Comparison of ENCODE assay signal across 28 cellular contexts in the genomic region with DNA sequence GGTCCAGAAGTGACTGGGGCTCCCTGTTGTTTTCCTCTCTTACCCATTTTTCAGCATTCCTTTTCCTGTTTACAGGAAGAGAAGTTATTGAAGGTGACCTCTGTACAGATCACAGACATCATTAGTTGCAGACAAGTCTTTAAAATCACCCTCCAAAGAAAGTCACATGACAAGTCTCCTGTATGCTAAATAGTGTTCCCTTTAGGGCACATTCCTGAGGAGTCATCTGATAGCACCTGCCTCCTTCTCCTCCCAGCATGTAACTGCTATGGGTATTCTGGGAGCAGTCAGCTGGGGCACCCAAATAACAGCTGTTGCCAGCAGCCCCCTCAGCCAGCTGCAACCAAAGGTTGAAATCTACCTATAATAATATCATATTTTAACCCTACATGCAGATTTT.
A peak's percentile ranks its signal among the peaks of the same experiment; 100 is the strongest.
DNase-seq lines count a peak whose midpoint lies in the region; ATAC-seq and TF ChIP-seq lines count a peak whose summit lies in the region.
"Had no signal": no experiment of that assay in that cellular context is flagged by ENCODE, and none has a peak within 500 bp of the region (broad histone marks: within the 10 kb centered on the region; RNA-seq: fewer than 3 reads in every experiment).

No MANE protein-coding gene starts in this region.

- TF ChIP-seq CTCF in left ventricle myocardium inferior (IDR thresholded peaks at IDR 0.05; ENCODE audit: borderline replicate concordance) (no peak), WTC11 (IDR thresholded peaks at IDR 0.05) (no peak)

- peaks cover 11% of the 10 kb centered on the region for H3K36me3 Mint-ChIP-seq in WTC11
- H3K36me3 Mint-ChIP-seq in naive thymus-derived CD4-positive, alpha-beta T cell, result no peaks in the 10 kb centered on the region
- H3K36me3 Mint-ChIP-seq: CD14-positive monocyte; CD8-positive, alpha-beta memory T cell; IgD-negative memory B cell had no signal

- no peak overlapping the region for H3K27ac ChIP-seq in left ventricle myocardium inferior (replicated peaks)
- H3K27ac ChIP-seq in naive thymus-derived CD4-positive, alpha-beta T cell (ENCODE audit: low read depth, low read length), result no peak overlapping the region
- H3K27ac ChIP-seq: 22Rv1, HL-60 had no signal

- CTCF ChIA-PET in WTC11 (lab: Charles Lee), result no interaction called here
- CTCF ChIA-PET in naive thymus-derived CD4-positive, alpha-beta T cell (lab: Charles Lee), result no interaction called here

- ATAC-seq in Right ventricle myocardium superior (ENCODE audit: poor library complexity) (peak; percentile 34), WTC11 (peak; percentile 95), HG02642 (IDR thresholded peaks at IDR 0.05; ENCODE audit: poor library complexity, unreplicated experiment) (no peak)
- ATAC-seq in naive thymus-derived CD4-positive, alpha-beta T cell, result no peak
- ATAC-seq in stimulated activated naive CD8-positive, alpha-beta T cell treated with anti-CD3 and anti-CD28 coated beads, Interleukin-15, Interleukin-2, amounts not matched to agents 100 U/mL and 50 U/mL, for 24 hours, result no peak
- ATAC-seq: PC-3 had no signal

- H3K27me3 ChIP-seq in left ventricle myocardium inferior (ENCODE audit: low read depth), result no peaks in the 10 kb centered on the region
- no peaks in the 10 kb centered on the region for H3K27me3 ChIP-seq in naive thymus-derived CD4-positive, alpha-beta T cell (ENCODE audit: control insufficient read depth in 2 of 2, insufficient read depth in 2 of 2, low read length in 2 of 2)
- H3K27me3 ChIP-seq: BE2C had no signal

- no peak for DNase-seq in Right ventricle myocardium superior
- DNase-seq in left ventricle myocardium inferior, result no peak
- DNase-seq in WTC11 (ENCODE audit: low spot score), result no peak
- peak; percentile 38 for DNase-seq in iPS-NIHi7 (ENCODE audit: extremely low spot score)
- peak; percentile 44 for DNase-seq in renal cortical epithelial cell (ENCODE audit: low read depth)
- no peak for DNase-seq in naive thymus-derived CD4-positive, alpha-beta T cell
- DNase-seq in stimulated activated naive CD8-positive, alpha-beta T cell treated with anti-CD3 and anti-CD28 coated beads, Interleukin-15, Interleukin-2, amounts not matched to agents 100 U/mL and 50 U/mL, for 24 hours, result no peak
- DNase-seq: ACHN; BE2C; CD8-positive, alpha-beta memory T cell; DMS 273 treated with DMSO at 0.1 percent for 48 hours; DMS79; EL; GF-D8; H7; Karpas-422; NCI-H1105; NCI-H1436 treated with DMSO at 0.1 percent for 48 hours; NCI-H187 treated with DMSO at 0.1 percent for 48 hours; NCI-H2107; NCI-H524; NCI-H774; PC-3 had no signal

- H3K36me3 ChIP-seq in left ventricle myocardium inferior, result no peaks in the 10 kb centered on the region
- no peaks in the 10 kb centered on the region for H3K36me3 ChIP-seq in naive thymus-derived CD4-positive, alpha-beta T cell (ENCODE audit: control insufficient read depth in 2 of 3, insufficient read depth in 3 of 3, low read length in 3 of 3)
- H3K36me3 ChIP-seq: BE2C had no signal

- 0 out of 2 replicates have a peak, but pooled peaks cover 2% of the 10 kb centered on the region for H3K27me3 Mint-ChIP-seq in WTC11 (ENCODE audit: low read depth)
- peaks cover 0 to 10% (median 0%) of the 10 kb centered on the region in 5 donors for H3K27me3 Mint-ChIP-seq in naive thymus-derived CD4-positive, alpha-beta T cell
- H3K27me3 Mint-ChIP-seq: IgD-negative memory B cell had no signal

- peaks cover 43% of the 10 kb centered on the region for H3K9me3 Mint-ChIP-seq in WTC11
- H3K9me3 Mint-ChIP-seq in naive thymus-derived CD4-positive, alpha-beta T cell, result peaks cover 0 to 20% (median 7%) of the 10 kb centered on the region in 11 donors

- no peak overlapping the region for H3K27ac Mint-ChIP-seq in WTC11
- H3K27ac Mint-ChIP-seq in naive thymus-derived CD4-positive, alpha-beta T cell, result no peak overlapping the region
- H3K27ac Mint-ChIP-seq: CD14-positive monocyte; CD8-positive, alpha-beta memory T cell; IgD-negative memory B cell had no signal

- no peak overlapping the region for H3K4me3 Mint-ChIP-seq in WTC11
- no peak overlapping the region for H3K4me3 Mint-ChIP-seq in naive thymus-derived CD4-positive, alpha-beta T cell
- H3K4me3 Mint-ChIP-seq: CD14-positive monocyte; CD8-positive, alpha-beta memory T cell; IgD-negative memory B cell had no signal

- intact Hi-C loops in Right ventricle myocardium superior (cut with DNase I) (no loop called here), left ventricle myocardium inferior (cut with micrococcal nuclease) (no loop called here)
- intact Hi-C loops in naive thymus-derived CD4-positive, alpha-beta T cell (cut with micrococcal nuclease), result no loop called here

- H3K4me1 ChIP-seq in left ventricle myocardium inferior, result peaks cover 8% of the 10 kb centered on the region
- H3K4me1 ChIP-seq in naive thymus-derived CD4-positive, alpha-beta T cell (ENCODE audit: control insufficient read depth in 2 of 2, insufficient read depth in 2 of 2, low read length in 2 of 2), result no peaks in the 10 kb centered on the region
- H3K4me1 ChIP-seq: BE2C had no signal

- peaks cover 16% of the 10 kb centered on the region for H3K4me1 Mint-ChIP-seq in WTC11
- H3K4me1 Mint-ChIP-seq in naive thymus-derived CD4-positive, alpha-beta T cell, result no peaks in the 10 kb centered on the region
- H3K4me1 Mint-ChIP-seq: CD14-positive monocyte; CD8-positive, alpha-beta memory T cell; IgD-negative memory B cell had no signal

- no peak overlapping the region for H3K4me3 ChIP-seq in left ventricle myocardium inferior
- H3K4me3 ChIP-seq in naive thymus-derived CD4-positive, alpha-beta T cell (ENCODE audit: low read length), result no peak overlapping the region

- POLR2A ChIA-PET in WTC11 (lab: Charles Lee), result no interaction called here
- POLR2A ChIA-PET in naive thymus-derived CD4-positive, alpha-beta T cell (lab: Charles Lee), result no interaction called here

- peaks cover 3% of the 10 kb centered on the region for H3K9me3 ChIP-seq in left ventricle myocardium inferior (replicated peaks)
- H3K9me3 ChIP-seq in naive thymus-derived CD4-positive, alpha-beta T cell (ENCODE audit: control insufficient read depth in 2 of 3, low read length in 3 of 3), result peaks cover 0 to 2% (median 0%) of the 10 kb centered on the region in 3 experiments
- H3K9me3 ChIP-seq: BE2C had no signal

TF ChIP-seq in WTC11, 78 proteins besides CTCF, POLR2A, EP300 and RAD21:
- TF ChIP-seq JUN (CRISPR knock-in tag; IDR thresholded peaks at IDR 0.05) (no peak), ESRRA (CRISPR knock-in tag; IDR thresholded peaks at IDR 0.05; ENCODE audit: borderline replicate concordance) (no peak)
- TF ChIP-seq, protein P1, sequence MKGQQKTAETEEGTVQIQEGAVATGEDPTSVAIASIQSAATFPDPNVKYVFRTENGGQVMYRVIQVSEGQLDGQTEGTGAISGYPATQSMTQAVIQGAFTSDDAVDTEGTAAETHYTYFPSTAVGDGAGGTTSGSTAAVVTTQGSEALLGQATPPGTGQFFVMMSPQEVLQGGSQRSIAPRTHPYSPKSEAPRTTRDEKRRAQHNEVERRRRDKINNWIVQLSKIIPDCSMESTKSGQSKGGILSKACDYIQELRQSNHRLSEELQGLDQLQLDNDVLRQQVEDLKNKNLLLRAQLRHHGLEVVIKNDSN (CRISPR knock-in tag; IDR thresholded peaks at IDR 0.05), result peak; percentile 68
- TF ChIP-seq, protein P2, sequence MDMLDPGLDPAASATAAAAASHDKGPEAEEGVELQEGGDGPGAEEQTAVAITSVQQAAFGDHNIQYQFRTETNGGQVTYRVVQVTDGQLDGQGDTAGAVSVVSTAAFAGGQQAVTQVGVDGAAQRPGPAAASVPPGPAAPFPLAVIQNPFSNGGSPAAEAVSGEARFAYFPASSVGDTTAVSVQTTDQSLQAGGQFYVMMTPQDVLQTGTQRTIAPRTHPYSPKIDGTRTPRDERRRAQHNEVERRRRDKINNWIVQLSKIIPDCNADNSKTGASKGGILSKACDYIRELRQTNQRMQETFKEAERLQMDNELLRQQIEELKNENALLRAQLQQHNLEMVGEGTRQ (CRISPR knock-in tag; IDR thresholded peaks at IDR 0.05), result peak; percentile 59

Comparison
In these comparisons a context has a peak if more than half of its experiments do, and no peak if none do; other contexts are left out.
1. ATAC-seq: peak in Right ventricle myocardium superior (single experiment) and WTC11 (single experiment); none in naive thymus-derived CD4-positive, alpha-beta T cell (single experiment), stimulated activated naive CD8-positive, alpha-beta T cell treated with anti-CD3 and anti-CD28 coated beads, Interleukin-15, Interleukin-2, amounts not matched to agents 100 U/mL and 50 U/mL, for 24 hours (single experiment) and HG02642 (single experiment).
2. DNase-seq: peak in iPS-NIHi7 (single experiment) and renal cortical epithelial cell (single experiment); none in Right ventricle myocardium superior (single experiment), left ventricle myocardium inferior (single experiment), WTC11 (single experiment), naive thymus-derived CD4-positive, alpha-beta T cell (0 of 9) and stimulated activated naive CD8-positive, alpha-beta T cell treated with anti-CD3 and anti-CD28 coated beads, Interleukin-15, Interleukin-2, amounts not matched to agents 100 U/mL and 50 U/mL, for 24 hours (single experiment).